In the genomic region with DNA sequence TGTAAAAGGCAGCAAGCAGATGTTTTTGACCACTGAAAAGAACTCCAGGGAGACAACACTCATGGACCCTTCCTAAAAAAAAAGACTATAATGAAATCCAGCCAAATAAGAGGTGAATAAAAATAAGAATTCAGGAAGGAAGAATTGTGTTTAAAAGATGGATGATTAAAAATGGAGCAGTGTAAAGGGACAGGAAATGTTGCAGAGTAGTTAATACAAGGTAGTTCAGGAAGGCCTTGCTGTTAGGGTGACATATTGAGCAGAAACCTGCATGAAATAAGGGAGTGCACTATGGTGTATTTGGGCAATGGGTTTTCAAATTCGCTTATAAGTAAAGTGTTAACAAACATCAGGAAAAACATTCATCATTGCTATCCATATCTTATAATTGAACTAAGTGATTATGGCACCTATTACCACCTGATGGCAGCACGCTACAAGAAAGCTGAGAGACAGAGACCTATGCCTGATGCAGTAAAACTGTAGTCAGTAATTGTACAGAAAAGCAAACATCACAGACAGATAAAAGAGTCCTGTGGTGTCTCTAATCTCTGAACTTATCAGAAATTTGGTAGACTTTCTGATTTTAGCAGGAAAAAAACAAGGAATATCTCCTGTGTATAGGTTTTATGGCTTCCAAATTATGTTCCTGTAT, we compare ENCODE assay signal across 9 cellular contexts. TPM values are rescaled to one million over a fixed set of nuclear protein-coding genes. Genes with fewer than 3 reads are reported as not detected.
DNase-seq lines count a peak whose midpoint lies in the region; FAIRE-seq and TF ChIP-seq lines count a peak whose summit lies in the region.
"Had no signal": no experiment of that assay in that cellular context is flagged by ENCODE, and none has a peak within 500 bp of the region (broad histone marks: within the 10 kb centered on the region; RNA-seq: fewer than 3 reads in every experiment).

No MANE protein-coding gene starts in this region.

- intact Hi-C loops in endothelial cell of umbilical vein (cut with micrococcal nuclease), result loop anchor here (1.0 to 10.0 kb wide), 5 partner anchors 168 to 744 kb away; a partner anchor contains a TSS

- no peaks in the 10 kb centered on the region for H3K79me2 ChIP-seq in endothelial cell of umbilical vein (ENCODE audit: control insufficient read depth, insufficient read depth, low read length)
- no peaks in the 10 kb centered on the region for H3K79me2 ChIP-seq in neural progenitor cell (ENCODE audit: low read depth)

- H3K4me3 ChIP-seq in HEK293 (ENCODE audit: low read depth, low read length) (no peak overlapping the region), endothelial cell of umbilical vein (replicated peaks in 1 of 3; ENCODE audit: insufficient read depth in 1 of 3, low read depth in 1 of 3, low read length in 3 of 3) (no peak overlapping the region), neural progenitor cell (no peak overlapping the region), MG63 (no peak overlapping the region)

- no peaks in the 10 kb centered on the region for H3K4me1 Mint-ChIP-seq in neural progenitor cell

- FAIRE-seq in endothelial cell of umbilical vein (lab: Jason Lieb, UNC), result peak; percentile 69

- POLR2A ChIA-PET in HEK293 (lab: Yijun Ruan, JAX) (no interaction called here), endothelial cell of umbilical vein (lab: Charles Lee) (interaction anchor here (0.5 kb wide), 1 partner anchor 19 kb away, joined by 3 read pairs; no protein-coding TSS in a partner anchor)

- H3K27ac Mint-ChIP-seq in neural progenitor cell, result no peak overlapping the region
- H3K27ac Mint-ChIP-seq: activated naive CD8-positive, alpha-beta T cell had no signal

- no peak for TF ChIP-seq POLR2A in endothelial cell of umbilical vein (IDR thresholded peaks at IDR 0.05; ENCODE audit: low read depth, low read length)

- H3F3A ChIP-seq in neural progenitor cell (ENCODE audit: low read depth), result peaks cover 3% of the 10 kb centered on the region

- H3K36me3 ChIP-seq in HEK293 (ENCODE audit: control insufficient read depth in 2 of 2, insufficient read depth in 1 of 2, low read length in 2 of 2), result no peaks in the 10 kb centered on the region
- no peaks in the 10 kb centered on the region for H3K36me3 ChIP-seq in endothelial cell of umbilical vein (ENCODE audit: control insufficient read depth in 2 of 2, extremely low read depth in 1 of 2, insufficient read depth in 2 of 2, low read length in 2 of 2)
- H3K36me3 ChIP-seq in neural progenitor cell, result no peaks in the 10 kb centered on the region
- H3K36me3 ChIP-seq in MG63, result no peaks in the 10 kb centered on the region

- H3K4me1 ChIP-seq in HEK293 (ENCODE audit: control insufficient read depth, insufficient read depth, low read length), result no peaks in the 10 kb centered on the region; the same call in 1 of the 2 replicates
- no peaks in the 10 kb centered on the region for H3K4me1 ChIP-seq in endothelial cell of umbilical vein (ENCODE audit: control insufficient read depth, extremely low read depth, insufficient read depth, low read length)
- H3K4me1 ChIP-seq in neural progenitor cell, result no peaks in the 10 kb centered on the region

- H3K4me2 ChIP-seq in endothelial cell of umbilical vein (ENCODE audit: insufficient read depth, low read length) (no peak overlapping the region), neural progenitor cell (no peak overlapping the region)

- H3K27ac ChIP-seq in HEK293 (ENCODE audit: extremely low read depth, low read depth, low read length), result no peak overlapping the region
- no peak overlapping the region for H3K27ac ChIP-seq in endothelial cell of umbilical vein (ENCODE audit: insufficient read depth, low read depth, low read length)
- H3K27ac ChIP-seq in neural progenitor cell, result no peak overlapping the region

- BruUV-seq in endothelial cell of umbilical vein (replicated peaks; lab: Mats Ljungman, UMichigan), result no TSS peak

- peaks cover 12% of the 10 kb centered on the region for H3K27me3 Mint-ChIP-seq in neural progenitor cell (ENCODE audit: insufficient read depth, low read depth)
- H3K27me3 Mint-ChIP-seq: activated naive CD8-positive, alpha-beta T cell had no signal

- H3K9ac ChIP-seq in endothelial cell of umbilical vein (replicated peaks; ENCODE audit: extremely low read depth, insufficient read depth, low read length) (no peak overlapping the region), neural progenitor cell (no peak overlapping the region)

- H4K20me1 ChIP-seq in endothelial cell of umbilical vein (replicated peaks; ENCODE audit: control insufficient read depth, extremely low read depth, insufficient read depth, low read length), result no peaks in the 10 kb centered on the region
- H4K20me1 ChIP-seq in neural progenitor cell (ENCODE audit: low read depth), result no peaks in the 10 kb centered on the region

- DNase-seq in activated gamma-delta T cell treated with Interleukin-2 at 50 U/mL for 16 hours (peak; percentile 19), activated gamma-delta T cell (lab: John Stamatoyannopoulos, UW) (no peak), NCI-H128 (lab: John Stamatoyannopoulos, UW; ENCODE audit: unreplicated experiment) (peak; percentile 29), SKM-1 treated with dmso at 0.1 percent for 144 hours (lab: John Stamatoyannopoulos, UW; ENCODE audit: unreplicated experiment) (peak; percentile 5), endothelial cell of umbilical vein (ENCODE audit: low read depth, low spot score) (peak; percentile 50), neural progenitor cell (ENCODE audit: low spot score) (peak; percentile 23), MG63 (no peak)

- CTCF ChIA-PET in HEK293 (lab: Yijun Ruan, JAX) (interaction anchor here (0.6 to 1.4 kb wide), 7 partner anchors 40 to 836 kb away, joined by 3 to 5 read pairs (median 3); no protein-coding TSS in a partner anchor), endothelial cell of umbilical vein (lab: Charles Lee) (interaction anchor here (0.6 to 1.9 kb wide), 13 partner anchors 10 to 799 kb away, joined by 3 to 11 read pairs (median 4); a partner anchor contains a TSS)

- no peaks in the 10 kb centered on the region for H3K9me3 Mint-ChIP-seq in neural progenitor cell

- H3K27me3 ChIP-seq in endothelial cell of umbilical vein (ENCODE audit: control insufficient read depth in 2 of 2, insufficient read depth in 2 of 2, low read length in 2 of 2), result peaks cover 7 to 13% of the 10 kb centered on the region in 2 experiments
- peaks cover 24% of the 10 kb centered on the region for H3K27me3 ChIP-seq in neural progenitor cell
- peaks cover 10% of the 10 kb centered on the region; the same call in 1 of the 2 replicates for H3K27me3 ChIP-seq in MG63

- no peaks in the 10 kb centered on the region for H3K9me3 ChIP-seq in HEK293 (ENCODE audit: control insufficient read depth, insufficient read depth, low read depth, low read length)
- H3K9me3 ChIP-seq in endothelial cell of umbilical vein (replicated peaks; ENCODE audit: control insufficient read depth, insufficient read depth, low read length), result no peaks in the 10 kb centered on the region
- no peaks in the 10 kb centered on the region for H3K9me3 ChIP-seq in neural progenitor cell (ENCODE audit: low read depth)
- H3K9me3 ChIP-seq in MG63, result no peaks in the 10 kb centered on the region

- no peaks in the 10 kb centered on the region for H3K9me1 ChIP-seq in endothelial cell of umbilical vein (replicated peaks; ENCODE audit: control insufficient read depth, extremely low read depth, insufficient read depth, low read length)

- TF ChIP-seq CTCF in HEK293 (tag by site-specific recombination; IDR thresholded peaks at IDR 0.05) (0 out of 2 replicates have a peak, but pooled peaks have one; percentile 28), endothelial cell of umbilical vein (IDR thresholded peaks at IDR 0.05; ENCODE audit: extremely low read depth in 1 of 2, insufficient read depth in 1 of 2, low read depth in 1 of 2, low read length in 2 of 2) (peak; percentile 19 to 21), neural progenitor cell (IDR thresholded peaks at IDR 0.05) (peak; percentile 50)

- H3K36me3 Mint-ChIP-seq in neural progenitor cell, result no peaks in the 10 kb centered on the region
- H3K36me3 Mint-ChIP-seq: activated naive CD8-positive, alpha-beta T cell had no signal

- H3K4me3 Mint-ChIP-seq in neural progenitor cell, result no peak overlapping the region
- H3K4me3 Mint-ChIP-seq: activated naive CD8-positive, alpha-beta T cell had no signal

- dilution Hi-C loops in endothelial cell of umbilical vein (cut with MboI; ENCODE audit: extremely low pct_ligation_motif_present, low sequenced_read_pairs), result no loop called here

- H2AFZ ChIP-seq in endothelial cell of umbilical vein (ENCODE audit: low read depth, low read length), result no peak overlapping the region
- no peak overlapping the region for H2AFZ ChIP-seq in neural progenitor cell (replicated peaks)

RNA-seq across cellular contexts. Expression of a gene that starts 5.8 kb away (rescaled TPM):
- total RNA-seq in endothelial cell of umbilical vein (16.5 and 17.8 TPM in 2 replicates), neural progenitor cell (ENCODE audit: low replicate concordance) (20.2 and 32.1 TPM in 2 replicates)
- 8.3 and 10.3 TPM in 2 replicates for polyA plus RNA-seq in endothelial cell of umbilical vein
- 8.7 and 9.8 TPM in 2 replicates for polyA plus RNA-seq in endothelial cell of umbilical vein (2011; cell fraction: cytosol; rRNA removed)
- polyA plus RNA-seq in endothelial cell of umbilical vein (2011; cell fraction: nucleus; rRNA removed), result 6.0 and 8.1 TPM in 2 replicates
- 9.2 and 11.7 TPM in 2 replicates for polyA plus RNA-seq in endothelial cell of umbilical vein (2012)
- 4.6 and 6.3 TPM in 2 replicates for polyA minus RNA-seq in endothelial cell of umbilical vein
- 12.3 TPM for polyA minus RNA-seq in endothelial cell of umbilical vein (2011; cell fraction: cytosol; rRNA and poly(A)+ RNA removed)
- polyA minus RNA-seq in endothelial cell of umbilical vein (2011; cell fraction: nucleus; rRNA and poly(A)+ RNA removed), result 4.1 and 6.3 TPM in 2 replicates
- total RNA-seq in MG63 (2014; rRNA removed; shearing (Covaris generic); ENCODE audit: low replicate concordance), result 19.2 and 29.5 TPM in 2 replicates

RNA-seq across cellular contexts. Expression of a gene that starts 6.6 kb away (rescaled TPM):
- total RNA-seq in endothelial cell of umbilical vein (40.3 and 46.0 TPM in 2 replicates), neural progenitor cell (ENCODE audit: low replicate concordance) (61.9 and 80.3 TPM in 2 replicates)
- 39.6 and 46.1 TPM in 2 replicates for polyA plus RNA-seq in endothelial cell of umbilical vein
- polyA plus RNA-seq in endothelial cell of umbilical vein (2011; cell fraction: cytosol; rRNA removed), result 29.9 and 47.2 TPM in 2 replicates
- 70.3 and 71.8 TPM in 2 replicates for polyA plus RNA-seq in endothelial cell of umbilical vein (2011; cell fraction: nucleus; rRNA removed)
- 21.6 and 31.0 TPM in 2 replicates for polyA plus RNA-seq in endothelial cell of umbilical vein (2012)
- polyA minus RNA-seq in endothelial cell of umbilical vein, result 148 and 187 TPM in 2 replicates
- polyA minus RNA-seq in endothelial cell of umbilical vein (2011; cell fraction: cytosol; rRNA and poly(A)+ RNA removed), result 35.9 TPM
- polyA minus RNA-seq in endothelial cell of umbilical vein (2011; cell fraction: nucleus; rRNA and poly(A)+ RNA removed), result 136 and 253 TPM in 2 replicates
- 30.2 and 38.5 TPM in 2 replicates for total RNA-seq in MG63 (2014; rRNA removed; shearing (Covaris generic); ENCODE audit: low replicate concordance)

RNA-seq across cellular contexts. Expression of a gene that starts 48.3 kb away (rescaled TPM):
- total RNA-seq in endothelial cell of umbilical vein, result not detected in 2 replicates
- polyA plus RNA-seq in endothelial cell of umbilical vein, result not detected in 2 replicates
- polyA plus RNA-seq in endothelial cell of umbilical vein (2011; cell fraction: cytosol; rRNA removed), result not detected in 2 replicates
- polyA plus RNA-seq in endothelial cell of umbilical vein (2011; cell fraction: nucleus; rRNA removed), result not detected in 2 replicates
- 0.09 TPM in 1 of 2 replicates, not detected in the other for polyA plus RNA-seq in endothelial cell of umbilical vein (2012)
- not detected in 2 replicates for polyA minus RNA-seq in endothelial cell of umbilical vein
- polyA minus RNA-seq in endothelial cell of umbilical vein (2011; cell fraction: cytosol; rRNA and poly(A)+ RNA removed), result not detected
- not detected in 2 replicates for polyA minus RNA-seq in endothelial cell of umbilical vein (2011; cell fraction: nucleus; rRNA and poly(A)+ RNA removed)
- not detected in 2 replicates for total RNA-seq in neural progenitor cell (ENCODE audit: low replicate concordance)
- not detected in 2 replicates for total RNA-seq in MG63 (2014; rRNA removed; shearing (Covaris generic); ENCODE audit: low replicate concordance)

Comparison
In these comparisons a context has a peak if more than half of its experiments do, and no peak if none do; other contexts are left out.
1. DNase-seq: peak in activated gamma-delta T cell treated with Interleukin-2 at 50 U/mL for 16 hours (single experiment), NCI-H128 (single experiment), SKM-1 treated with dmso at 0.1 percent for 144 hours (single experiment), endothelial cell of umbilical vein (single experiment) and neural progenitor cell (single experiment); none in activated gamma-delta T cell (single experiment) and MG63 (single experiment).
2. Peak in every context shown above with its lines, with median percentiles within 50 percentile points of each other: CTCF ChIP-seq.